16 cellular contexts compared by ENCODE assay signal in the genomic region with DNA sequence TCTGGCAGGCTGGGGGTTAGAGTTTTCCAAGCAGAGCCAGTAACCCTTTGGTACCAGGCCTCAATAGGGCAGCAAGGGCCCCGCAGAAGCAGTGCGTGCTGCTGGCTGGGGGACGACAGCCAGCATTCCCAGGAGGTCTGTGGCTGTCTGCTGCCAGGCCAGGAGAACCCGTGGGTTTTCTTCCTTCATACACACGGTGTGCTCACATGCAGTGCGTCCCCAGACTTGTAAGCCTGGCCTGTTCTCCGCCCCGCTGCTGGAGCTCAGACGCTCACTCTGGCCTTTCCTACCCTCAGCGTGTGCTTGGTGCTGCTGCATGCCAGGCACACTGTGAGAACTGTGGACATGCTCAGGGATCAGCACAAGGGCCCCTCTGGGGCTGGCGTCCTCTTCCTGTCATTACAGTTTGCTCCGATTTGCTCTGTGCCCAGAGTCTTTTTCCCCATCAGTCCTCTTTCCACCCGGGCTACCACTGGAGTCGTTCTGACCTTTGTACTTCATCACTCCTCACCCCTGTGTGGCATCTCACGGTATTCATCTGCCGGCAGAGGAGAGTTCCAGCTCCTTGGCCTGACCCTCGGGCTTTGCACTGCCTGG.
DNase-seq lines count a peak whose midpoint lies in the region; ATAC-seq, FAIRE-seq and TF ChIP-seq lines count a peak whose summit lies in the region.
"Had no signal": no experiment of that assay in that cellular context is flagged by ENCODE, and none has a peak within 500 bp of the region (broad histone marks: within the 10 kb centered on the region; RNA-seq: fewer than 3 reads in every experiment).

No MANE protein-coding gene starts in this region.

- H3K4me2 ChIP-seq in neuronal stem cell (ENCODE audit: insufficient read depth, low read length, poor library complexity, severe bottlenecking) = no peak overlapping the region
- H3K4me2 ChIP-seq: SK-N-SH had no signal

- H3K4ac ChIP-seq in neuronal stem cell (ENCODE audit: low read length) = no peak overlapping the region

- no peak overlapping the region for H2BK15ac ChIP-seq in neuronal stem cell (ENCODE audit: low read length)

- no peak for DNase-seq in CD4-positive, alpha-beta T cell
- no peak for DNase-seq in neuronal stem cell (ENCODE audit: low spot score)
- DNase-seq in thyroid gland = no peak
- no peak for DNase-seq in GM12892 (ENCODE audit: insufficient read length)
- DNase-seq: HFFc6, Karpas-422, lower lobe of right lung, sigmoid colon had no signal

- POLR2A ChIA-PET in CD4-positive, alpha-beta T cell (lab: Charles Lee) = interaction anchor here (1.0 to 2.0 kb wide), 4 partner anchors 9 to 193 kb away, joined by 3 to 21 read pairs (median 3); no protein-coding TSS in a partner anchor

- FAIRE-seq in GM12892 (lab: Jason Lieb, UNC) = no peak
- FAIRE-seq: GM12878 had no signal

- no peaks in the 10 kb centered on the region for H3K27me3 Mint-ChIP-seq in CD4-positive, alpha-beta T cell
- H3K27me3 Mint-ChIP-seq in brain = no peaks in the 10 kb centered on the region

- no peaks in the 10 kb centered on the region for H3K9me3 ChIP-seq in CD4-positive, alpha-beta T cell (ENCODE audit: control insufficient read depth, low read length)
- no peaks in the 10 kb centered on the region for H3K9me3 ChIP-seq in neuronal stem cell (replicated peaks in 1 of 2; ENCODE audit: control insufficient read depth in 2 of 2, insufficient read depth in 1 of 2, low read depth in 1 of 2, low read length in 2 of 2)
- H3K9me3 ChIP-seq in thyroid gland = no peaks in the 10 kb centered on the region
- H3K9me3 ChIP-seq: breast epithelium, lower lobe of right lung, sigmoid colon, SK-N-SH had no signal

- H3K4me3 ChIP-seq in neuronal stem cell (ENCODE audit: low read length in 2 of 2) (no peak overlapping the region), thyroid gland (replicated peaks in 1 of 3) (no peak overlapping the region)
- H3K4me3 ChIP-seq: GM12878, lower lobe of right lung, sigmoid colon had no signal

- WGBS in neuronal stem cell (ENCODE audit: extremely low coverage in 2 of 2, insufficient read length in 2 of 2, insufficient replicate concordance in 1 of 2), 2 donors = no CpG with 5 or more reads among the region's 17 CpGs
- 80 to 87% methylated on average over 17 of the region's 17 CpGs for WGBS in thyroid gland, 2 donors

- H3K27ac Mint-ChIP-seq in CD4-positive, alpha-beta T cell = peak overlapping the region; percentile 78
- H3K27ac Mint-ChIP-seq in brain = peak overlapping the region; percentile 22 to 90 (median 76)
- H3K27ac Mint-ChIP-seq: HFFc6 had no signal

- peaks cover 90% of the 10 kb centered on the region for H3K4me1 Mint-ChIP-seq in CD4-positive, alpha-beta T cell (ENCODE audit: low read depth)
- peaks cover 49% of the 10 kb centered on the region for H3K4me1 Mint-ChIP-seq in brain

- H2BK12ac ChIP-seq in neuronal stem cell (ENCODE audit: low read length) = peak overlapping the region; percentile 53

- TF ChIP-seq CTCF in 22Rv1 (IDR thresholded peaks at IDR 0.05) (no peak), brain (conservative IDR thresholded peaks at IDR 0.05) (no peak), thyroid gland (IDR thresholded peaks at IDR 0.05) (no peak)
- no peak for TF ChIP-seq CTCF in CD4-positive, alpha-beta T cell (IDR thresholded peaks at IDR 0.05)

- H3K27ac ChIP-seq in 22Rv1 (peak overlapping the region; percentile 92), neuronal stem cell (replicated peaks; ENCODE audit: low read length) (no peak overlapping the region), thyroid gland (no peak overlapping the region)
- H3K27ac ChIP-seq in CD4-positive, alpha-beta T cell (ENCODE audit: low read depth, low read length) = peak overlapping the region; percentile 61
- H3K27ac ChIP-seq: breast epithelium, lower lobe of right lung, sigmoid colon had no signal

- peak overlapping the region; percentile 40 for H3K18ac ChIP-seq in neuronal stem cell (ENCODE audit: low read length)

- ATAC-seq in CD4-positive, alpha-beta T cell (ENCODE audit: poor library complexity) = no peak
- ATAC-seq in HG02610 (IDR thresholded peaks at IDR 0.05; ENCODE audit: unreplicated experiment) = no peak
- no peak for ATAC-seq in HG03196 (IDR thresholded peaks at IDR 0.05; ENCODE audit: unreplicated experiment)
- ATAC-seq: GM12878 had no signal

- no peak overlapping the region for H2BK120ac ChIP-seq in neuronal stem cell (ENCODE audit: low read depth, low read length)

- peaks cover 4% of the 10 kb centered on the region for H3K36me3 Mint-ChIP-seq in CD4-positive, alpha-beta T cell (ENCODE audit: low read depth)
- H3K36me3 Mint-ChIP-seq in brain = no peaks in the 10 kb centered on the region

- no peak overlapping the region for H4K8ac ChIP-seq in neuronal stem cell (ENCODE audit: low read depth, low read length)

- H3K36me3 ChIP-seq in neuronal stem cell (replicated peaks in 1 of 2; ENCODE audit: control insufficient read depth in 2 of 2, insufficient read depth in 2 of 2, low read length in 2 of 2) (no peaks in the 10 kb centered on the region), thyroid gland (no peaks in the 10 kb centered on the region)
- H3K36me3 ChIP-seq: breast epithelium had no signal

- peaks cover 7 to 18% of the 10 kb centered on the region in 2 donors for H3K4me1 ChIP-seq in neuronal stem cell (ENCODE audit: control insufficient read depth in 2 of 2, insufficient read depth in 1 of 2, low read depth in 1 of 2, low read length in 2 of 2)
- peaks cover 0 to 5% of the 10 kb centered on the region in 2 donors for H3K4me1 ChIP-seq in thyroid gland
- H3K4me1 ChIP-seq: breast epithelium, lower lobe of right lung had no signal

- H3K23ac ChIP-seq in neuronal stem cell (ENCODE audit: low read depth, low read length, poor library complexity) = peak overlapping the region; percentile 18

- peak overlapping the region; percentile 38 for H2AFZ ChIP-seq in neuronal stem cell (ENCODE audit: low read length)

- peak overlapping the region; percentile 46 for H3K4me3 Mint-ChIP-seq in CD4-positive, alpha-beta T cell
- no peak overlapping the region for H3K4me3 Mint-ChIP-seq in brain
- H3K4me3 Mint-ChIP-seq: HFFc6, neural crest cell had no signal

- intact Hi-C loops in CD4-positive, alpha-beta T cell (cut with DNase I, micrococcal nuclease) = no loop called here
- intact Hi-C loops in thyroid gland (cut with DNase I) = no loop called here

- no peak overlapping the region for H4K91ac ChIP-seq in neuronal stem cell (ENCODE audit: low read depth, low read length, poor library complexity)

- H3K9ac ChIP-seq in neuronal stem cell (ENCODE audit: low read depth, low read length, poor library complexity) = no peak overlapping the region
- H3K9ac ChIP-seq: SK-N-SH had no signal

- H3K79me1 ChIP-seq in neuronal stem cell (ENCODE audit: low read depth, low read length) = no peaks in the 10 kb centered on the region

- TF ChIP-seq POLR2A in thyroid gland (IDR thresholded peaks at IDR 0.05) = no peak
- no peak for TF ChIP-seq POLR2A in GM12892 (IDR thresholded peaks at IDR 0.05; ENCODE audit: low read depth, low read length)

- H3K9me3 Mint-ChIP-seq in CD4-positive, alpha-beta T cell = no peaks in the 10 kb centered on the region
- H3K9me3 Mint-ChIP-seq in brain = no peaks in the 10 kb centered on the region
- H3K9me3 Mint-ChIP-seq: HFFc6, neural crest cell had no signal

- no peak overlapping the region for H3K14ac ChIP-seq in neuronal stem cell (ENCODE audit: low read length)

- H2AK5ac ChIP-seq in neuronal stem cell (ENCODE audit: low read depth, low read length) = peak overlapping the region; percentile 17

- H2BK5ac ChIP-seq in neuronal stem cell (ENCODE audit: low read length) = peak overlapping the region; percentile 35

- CTCF ChIA-PET in CD4-positive, alpha-beta T cell (lab: Charles Lee) = no interaction called here

- H3K27me3 ChIP-seq in CD4-positive, alpha-beta T cell (ENCODE audit: control insufficient read depth, insufficient read depth, low read length) = no peaks in the 10 kb centered on the region
- no peaks in the 10 kb centered on the region for H3K27me3 ChIP-seq in neuronal stem cell (ENCODE audit: control insufficient read depth in 3 of 3, insufficient read depth in 3 of 3, low read depth in 1 of 3, low read length in 3 of 3)
- H3K27me3 ChIP-seq in thyroid gland = no peaks in the 10 kb centered on the region
- H3K27me3 ChIP-seq: breast epithelium, sigmoid colon had no signal

Comparison
In these comparisons a context has a peak if more than half of its experiments do, and no peak if none do; other contexts are left out.
1. H3K27ac ChIP-seq: peak in 22Rv1 (single experiment) and CD4-positive, alpha-beta T cell (single experiment); none in neuronal stem cell (single experiment) and thyroid gland (0 of 3).